Comparison of ENCODE assay signal across 20 cellular contexts in genomic region chr17:48494335-48494734, GRCh38. TPM values are rescaled to one million over a fixed set of nuclear protein-coding genes. Genes with fewer than 3 reads are reported as not detected.
A peak's percentile ranks its signal among the peaks of the same experiment; 100 is the strongest.
DNase-seq lines count a peak whose midpoint lies in the region; ATAC-seq, FAIRE-seq and TF ChIP-seq lines count a peak whose summit lies in the region.
"Had no signal": no experiment of that assay in that cellular context is flagged by ENCODE, and none has a peak within 500 bp of the region (broad histone marks: within the 10 kb centered on the region; RNA-seq: fewer than 3 reads in every experiment).

No MANE protein-coding gene starts in this region.

- 65 to 87% methylated on average over 5 to 8 of the region's 8 CpGs for WGBS in gastroesophageal sphincter (ENCODE audit: low coverage in 1 of 2), 2 donors
- WGBS in right cardiac atrium, result 88% methylated on average over 8 of the region's 8 CpGs

- no peak overlapping the region for H3K27ac Mint-ChIP-seq in astrocyte (ENCODE audit: unreplicated experiment)
- H3K27ac Mint-ChIP-seq in activated CD4-positive, alpha-beta T cell treated with anti-CD3 and anti-CD28 coated beads, Interleukin-2, amount 10 ng/mL, durations not matched to agents 7 days and 5 days, result no peak overlapping the region
- H3K27ac Mint-ChIP-seq: stimulated activated naive CD8-positive, alpha-beta T cell treated with anti-CD3 and anti-CD28 coated beads, Interleukin-15, Interleukin-2, amounts not matched to agents 100 ng/mL and 50 ng/mL, for 24 hours; T-cell had no signal

- peaks cover 3% of the 10 kb centered on the region for H3K9me3 Mint-ChIP-seq in astrocyte (ENCODE audit: unreplicated experiment)
- no peaks in the 10 kb centered on the region for H3K9me3 Mint-ChIP-seq in activated CD4-positive, alpha-beta T cell treated with anti-CD3 and anti-CD28 coated beads, Interleukin-2, amount 10 ng/mL, durations not matched to agents 7 days and 5 days
- H3K9me3 Mint-ChIP-seq: stimulated activated naive CD8-positive, alpha-beta T cell treated with anti-CD3 and anti-CD28 coated beads, Interleukin-15, Interleukin-2, amounts not matched to agents 100 ng/mL and 50 ng/mL, for 24 hours; T-cell had no signal

- no peak for TF ChIP-seq CTCF in HEK293 (tag by site-specific recombination; IDR thresholded peaks at IDR 0.05)
- no peak for TF ChIP-seq CTCF in astrocyte (IDR thresholded peaks at IDR 0.05; ENCODE audit: insufficient read depth, low read depth, low read length)
- no peak for TF ChIP-seq CTCF in gastroesophageal sphincter (IDR thresholded peaks at IDR 0.05)

- H3K36me3 Mint-ChIP-seq in astrocyte (ENCODE audit: low read depth, unreplicated experiment), result no peaks in the 10 kb centered on the region
- no peaks in the 10 kb centered on the region for H3K36me3 Mint-ChIP-seq in activated CD4-positive, alpha-beta T cell treated with anti-CD3 and anti-CD28 coated beads, Interleukin-2, amount 10 ng/mL, durations not matched to agents 7 days and 5 days (ENCODE audit: low read depth)
- H3K36me3 Mint-ChIP-seq: brain, T-cell had no signal

- peaks cover 14% of the 10 kb centered on the region for H3K4me1 Mint-ChIP-seq in astrocyte (ENCODE audit: low read depth, unreplicated experiment)
- H3K4me1 Mint-ChIP-seq in activated CD4-positive, alpha-beta T cell treated with anti-CD3 and anti-CD28 coated beads, Interleukin-2, amount 10 ng/mL, durations not matched to agents 7 days and 5 days, result peaks cover 21% of the 10 kb centered on the region
- H3K4me1 Mint-ChIP-seq: brain had no signal

- no peak overlapping the region for H3K4me3 Mint-ChIP-seq in astrocyte (ENCODE audit: unreplicated experiment)
- no peak overlapping the region for H3K4me3 Mint-ChIP-seq in activated CD4-positive, alpha-beta T cell treated with anti-CD3 and anti-CD28 coated beads, Interleukin-2, amount 10 ng/mL, durations not matched to agents 7 days and 5 days
- H3K4me3 Mint-ChIP-seq: stimulated activated naive CD8-positive, alpha-beta T cell treated with anti-CD3 and anti-CD28 coated beads, Interleukin-15, Interleukin-2, amounts not matched to agents 100 ng/mL and 50 ng/mL, for 24 hours; T-cell had no signal

- H3K9me3 ChIP-seq in HEK293 (ENCODE audit: control insufficient read depth, insufficient read depth, low read depth, low read length) (no peaks in the 10 kb centered on the region), astrocyte (ENCODE audit: insufficient read depth, low read depth, low read length) (no peaks in the 10 kb centered on the region), gastroesophageal sphincter (no peaks in the 10 kb centered on the region), skeletal muscle satellite cell (replicated peaks; ENCODE audit: low read length) (no peaks in the 10 kb centered on the region), right cardiac atrium (ENCODE audit: control insufficient read depth, low read length) (no peaks in the 10 kb centered on the region)

- no peak overlapping the region for H2AFZ ChIP-seq in astrocyte (ENCODE audit: low read depth, low read length)

- peak; percentile 38 for ATAC-seq in gastroesophageal sphincter
- no peak for ATAC-seq in right cardiac atrium
- ATAC-seq: T-cell had no signal

- H4K20me1 ChIP-seq in astrocyte (ENCODE audit: insufficient read depth, low read length), result no peaks in the 10 kb centered on the region

- TF ChIP-seq POLR2A in gastroesophageal sphincter (IDR thresholded peaks at IDR 0.05), result no peak

- H3K27ac ChIP-seq in HEK293 (ENCODE audit: extremely low read depth, low read depth, low read length) (peak overlapping the region; percentile 44; the same call in 1 of the 2 replicates), astrocyte (ENCODE audit: low read depth, low read length) (peak overlapping the region; percentile 66), gastroesophageal sphincter (no peak overlapping the region), right cardiac atrium (ENCODE audit: low read length) (no peak overlapping the region)
- H3K27ac ChIP-seq: RWPE1 had no signal

- H3K4me1 ChIP-seq in HEK293 (ENCODE audit: control insufficient read depth, insufficient read depth, low read length) (peaks cover 29% of the 10 kb centered on the region), astrocyte (ENCODE audit: insufficient read depth, low read length) (peaks cover 29% of the 10 kb centered on the region), gastroesophageal sphincter (peaks cover 0 to 32% (median 3%) of the 10 kb centered on the region in 3 donors), skeletal muscle satellite cell (ENCODE audit: control insufficient read depth, insufficient read depth, low read length) (peaks cover 51% of the 10 kb centered on the region), right cardiac atrium (ENCODE audit: control insufficient read depth, insufficient read depth, low read length) (no peaks in the 10 kb centered on the region)

- no peaks in the 10 kb centered on the region for H3K79me2 ChIP-seq in astrocyte (ENCODE audit: insufficient read depth, low read length)

- FAIRE-seq in astrocyte (lab: Jason Lieb, UNC), result peak; percentile 94
- FAIRE-seq: small intestine had no signal

- DNase-seq in astrocyte (ENCODE audit: low read depth), result peak; percentile 87
- DNase-seq in activated CD4-positive, alpha-beta T cell treated with anti-CD3 and anti-CD28 coated beads, Interleukin-2, amount 10 ng/mL, durations not matched to agents 7 days and 5 days, result no peak
- no peak for DNase-seq in SHP77 (lab: John Stamatoyannopoulos, UW)
- no peak for DNase-seq in right cardiac atrium
- DNase-seq: activated naive CD4-positive, alpha-beta T cell; effector CD4-positive, alpha-beta T cell; EL; KG1; NCI-H1417; NCI-H510A; small intestine; T-cell had no signal

- no peak overlapping the region for H3K4me3 ChIP-seq in HEK293 (ENCODE audit: low read depth, low read length)
- no peak overlapping the region for H3K4me3 ChIP-seq in astrocyte (ENCODE audit: insufficient read depth, low read depth, low read length)
- H3K4me3 ChIP-seq in gastroesophageal sphincter, result no peak overlapping the region
- H3K4me3 ChIP-seq in skeletal muscle satellite cell (ENCODE audit: low read length), result peak overlapping the region; percentile 33
- no peak overlapping the region for H3K4me3 ChIP-seq in right cardiac atrium (ENCODE audit: low read length)

- no peaks in the 10 kb centered on the region for H3K36me3 ChIP-seq in HEK293 (ENCODE audit: control insufficient read depth in 2 of 2, insufficient read depth in 1 of 2, low read length in 2 of 2)
- no peaks in the 10 kb centered on the region for H3K36me3 ChIP-seq in astrocyte (ENCODE audit: insufficient read depth, low read length)
- H3K36me3 ChIP-seq in gastroesophageal sphincter, result no peaks in the 10 kb centered on the region
- no peaks in the 10 kb centered on the region for H3K36me3 ChIP-seq in skeletal muscle satellite cell (ENCODE audit: insufficient read depth, low read length)

- POLR2A ChIA-PET in HEK293 (lab: Yijun Ruan, JAX), result no interaction called here
- POLR2A ChIA-PET in activated CD4-positive, alpha-beta T cell treated with anti-CD3 and anti-CD28 coated beads, Interleukin-2, amount 10 ng/mL, durations not matched to agents 7 days and 5 days (lab: Charles Lee), result no interaction called here

- H3K27me3 ChIP-seq in astrocyte (ENCODE audit: insufficient read depth, low read length), result no peaks in the 10 kb centered on the region
- H3K27me3 ChIP-seq in gastroesophageal sphincter, result no peaks in the 10 kb centered on the region
- no peaks in the 10 kb centered on the region for H3K27me3 ChIP-seq in skeletal muscle satellite cell (ENCODE audit: control insufficient read depth, insufficient read depth, low read length)
- peaks cover 2% of the 10 kb centered on the region for H3K27me3 ChIP-seq in right cardiac atrium (ENCODE audit: control insufficient read depth, insufficient read depth)

- peak overlapping the region; percentile 61 for H3K4me2 ChIP-seq in astrocyte (ENCODE audit: low read length)
- peak overlapping the region; percentile 35 for H3K4me2 ChIP-seq in skeletal muscle satellite cell (ENCODE audit: low read length)

- CTCF ChIA-PET in HEK293 (lab: Yijun Ruan, JAX), result interaction anchor here (0.6 to 4.5 kb wide), 7 partner anchors 11 to 231 kb away, joined by 3 to 36 read pairs (median 4); partner anchors contain the start of gene HOXB5
- CTCF ChIA-PET in activated CD4-positive, alpha-beta T cell treated with anti-CD3 and anti-CD28 coated beads, Interleukin-2, amount 10 ng/mL, durations not matched to agents 7 days and 5 days (lab: Charles Lee), result interaction anchor here (1.2 to 1.9 kb wide), 3 partner anchors 17 to 98 kb away, joined by 3 to 7 read pairs (median 3); no protein-coding TSS in a partner anchor

- H3K9ac ChIP-seq in astrocyte (ENCODE audit: low read length) (peak overlapping the region; percentile 19), skeletal muscle satellite cell (ENCODE audit: low read depth, low read length) (no peak overlapping the region)

- TF ChIP-seq EP300 in gastroesophageal sphincter (IDR thresholded peaks at IDR 0.05), result no peak

- H3K27me3 Mint-ChIP-seq in astrocyte (ENCODE audit: low read depth, unreplicated experiment), result peaks cover 44% of the 10 kb centered on the region
- peaks cover 49% of the 10 kb centered on the region for H3K27me3 Mint-ChIP-seq in activated CD4-positive, alpha-beta T cell treated with anti-CD3 and anti-CD28 coated beads, Interleukin-2, amount 10 ng/mL, durations not matched to agents 7 days and 5 days

- intact Hi-C loops in right cardiac atrium (cut with DNase I), result no loop called here

TF ChIP-seq in HEK293, 187 proteins besides CTCF, POLR2A, EP300 and RAD21 (continues in another document):
- peak; percentile 56; the same call in 1 of the 2 replicates for TF ChIP-seq ZBTB48 (tag by site-specific recombination; IDR thresholded peaks at IDR 0.05)
- TF ChIP-seq ZNF664 (tag by site-specific recombination; IDR thresholded peaks at IDR 0.05), result peak; percentile 27; the same call in 1 of the 2 replicates
- TF ChIP-seq ZNF768 (tag by site-specific recombination; IDR thresholded peaks at IDR 0.05), result 0 out of 2 replicates have a peak, but pooled peaks have one; percentile 41

RNA-seq across cellular contexts. Expression of gene HOXB1, which starts 36.5 kb away (rescaled TPM):
- not detected in 2 replicates for total RNA-seq in astrocyte
- not detected for total RNA-seq in gastroesophageal sphincter
- total RNA-seq in skeletal muscle satellite cell (2012; rRNA removed), result not detected in 2 replicates
- total RNA-seq in activated CD4-positive, alpha-beta T cell treated with anti-CD3 and anti-CD28 coated beads, Interleukin-2, amount 10 ng/mL, durations not matched to agents 7 days and 5 days, result not detected
- not detected for total RNA-seq in right cardiac atrium
- not detected for polyA plus RNA-seq in right cardiac atrium
- total RNA-seq: glomerular endothelial cell, omental fat pad, T-cell had no signal
- polyA plus RNA-seq: small intestine had no signal

RNA-seq across cellular contexts. Expression of gene HOXB2, which starts 50.6 kb away (rescaled TPM):
- total RNA-seq in astrocyte (0.41 and 1.8 TPM in 2 replicates), gastroesophageal sphincter (10 to 100 TPM; 28.7 to 65.2 (median 38.8) TPM), right cardiac atrium (1 to 10 TPM; 2.4 to 9.9 (median 6.0) TPM)
- 4.6 and 5.9 TPM in 2 replicates for total RNA-seq in skeletal muscle satellite cell (2012; rRNA removed)
- 1 to 10 TPM; 3.4 to 4.7 TPM for total RNA-seq in activated CD4-positive, alpha-beta T cell treated with anti-CD3 and anti-CD28 coated beads, Interleukin-2, amount 10 ng/mL, durations not matched to agents 7 days and 5 days
- polyA plus RNA-seq in right cardiac atrium, result 5.5 TPM

Comparison
In these comparisons a context has a peak if more than half of its experiments do, and no peak if none do; other contexts are left out.
1. H3K27ac ChIP-seq: peak in HEK293 (single experiment) and astrocyte (single experiment); none in gastroesophageal sphincter (0 of 4) and right cardiac atrium (single experiment).